In the genomic region with DNA sequence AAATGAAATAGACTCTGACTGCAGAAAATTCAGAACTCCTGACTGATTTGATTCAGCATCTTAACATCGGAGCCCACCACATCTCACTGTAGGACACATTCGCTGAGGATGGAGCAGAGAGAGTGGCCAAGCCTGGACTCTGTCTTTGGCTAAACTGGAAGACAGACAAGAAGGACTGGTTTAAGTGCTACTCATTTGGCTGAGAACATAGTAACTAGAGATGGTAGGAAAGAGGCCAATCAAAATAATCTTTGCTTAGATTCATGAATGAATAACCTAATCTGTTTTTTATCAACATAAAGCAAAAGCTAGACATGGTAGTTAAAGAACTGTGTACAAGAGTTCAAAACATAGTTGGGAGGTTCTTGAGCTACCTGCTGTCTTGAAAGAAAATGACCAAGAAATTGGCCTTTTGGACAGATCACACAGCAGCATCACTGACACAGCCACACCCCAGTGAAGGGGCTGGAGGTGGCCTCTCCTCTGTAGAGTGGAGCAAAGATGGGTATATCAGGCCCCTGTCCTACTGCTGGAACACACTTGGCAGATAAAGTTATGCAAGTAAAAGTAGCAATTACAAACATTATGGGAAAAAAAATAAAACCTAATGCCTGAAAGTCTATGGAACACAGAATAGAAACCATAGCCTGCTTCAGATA, we compare ENCODE assay signal across 2 cellular contexts.
TF ChIP-seq lines count a peak whose summit lies in the region.

No MANE protein-coding gene starts in this region.

TF ChIP-seq in IMR-90, 13 proteins besides CTCF, POLR2A, EP300 and RAD21:
- TF ChIP-seq MXI1 (IDR thresholded peaks at IDR 0.05; ENCODE audit: borderline replicate concordance, low read depth, low read length) (no peak), NFE2L2 (IDR thresholded peaks at IDR 0.05; ENCODE audit: low read depth, low read length) (no peak), CEBPB (IDR thresholded peaks at IDR 0.05; ENCODE audit: low read depth, low read length) (no peak), CHD1 (IDR thresholded peaks at IDR 0.05; ENCODE audit: low read depth, low read length) (no peak), MAFK (IDR thresholded peaks at IDR 0.05; ENCODE audit: low read depth, low read length) (no peak)

TF ChIP-seq in K562, 482 proteins besides CTCF, POLR2A, EP300 and RAD21:
- no peak for TF ChIP-seq TEAD2 (tag; IDR thresholded peaks at IDR 0.05)
- no peak for TF ChIP-seq SNIP1 (IDR thresholded peaks at IDR 0.05; ENCODE audit: low read depth)
- TF ChIP-seq PTBP1 (IDR thresholded peaks at IDR 0.05; ENCODE audit: low read depth, low read length): no peak
- TF ChIP-seq PHB (CRISPR knock-in tag; IDR thresholded peaks at IDR 0.05): no peak
- no peak for TF ChIP-seq SMC3 (conservative IDR thresholded peaks at IDR 0.05; ENCODE audit: insufficient read depth, low read depth, low read length)
- no peak for TF ChIP-seq MTA2 (IDR thresholded peaks at IDR 0.05; ENCODE audit: low read depth)
- TF ChIP-seq WHSC1 (IDR thresholded peaks at IDR 0.05; ENCODE audit: low read length): no peak
- TF ChIP-seq LARP7 (IDR thresholded peaks at IDR 0.05): no peak
- no peak for TF ChIP-seq NCOR1 (IDR thresholded peaks at IDR 0.05)
- no peak for TF ChIP-seq SETDB1 (IDR thresholded peaks at IDR 0.05; ENCODE audit: low read length)
- no peak for TF ChIP-seq PRPF4 (IDR thresholded peaks at IDR 0.05; ENCODE audit: insufficient read depth, low read depth, low read length, poor library complexity, severe bottlenecking)
- TF ChIP-seq CC2D1A (IDR thresholded peaks at IDR 0.05): no peak
- TF ChIP-seq ZBTB7A (IDR thresholded peaks at IDR 0.05; ENCODE audit: borderline replicate concordance, control insufficient read depth, low read depth, low read length): no peak
- TF ChIP-seq, protein P1, sequence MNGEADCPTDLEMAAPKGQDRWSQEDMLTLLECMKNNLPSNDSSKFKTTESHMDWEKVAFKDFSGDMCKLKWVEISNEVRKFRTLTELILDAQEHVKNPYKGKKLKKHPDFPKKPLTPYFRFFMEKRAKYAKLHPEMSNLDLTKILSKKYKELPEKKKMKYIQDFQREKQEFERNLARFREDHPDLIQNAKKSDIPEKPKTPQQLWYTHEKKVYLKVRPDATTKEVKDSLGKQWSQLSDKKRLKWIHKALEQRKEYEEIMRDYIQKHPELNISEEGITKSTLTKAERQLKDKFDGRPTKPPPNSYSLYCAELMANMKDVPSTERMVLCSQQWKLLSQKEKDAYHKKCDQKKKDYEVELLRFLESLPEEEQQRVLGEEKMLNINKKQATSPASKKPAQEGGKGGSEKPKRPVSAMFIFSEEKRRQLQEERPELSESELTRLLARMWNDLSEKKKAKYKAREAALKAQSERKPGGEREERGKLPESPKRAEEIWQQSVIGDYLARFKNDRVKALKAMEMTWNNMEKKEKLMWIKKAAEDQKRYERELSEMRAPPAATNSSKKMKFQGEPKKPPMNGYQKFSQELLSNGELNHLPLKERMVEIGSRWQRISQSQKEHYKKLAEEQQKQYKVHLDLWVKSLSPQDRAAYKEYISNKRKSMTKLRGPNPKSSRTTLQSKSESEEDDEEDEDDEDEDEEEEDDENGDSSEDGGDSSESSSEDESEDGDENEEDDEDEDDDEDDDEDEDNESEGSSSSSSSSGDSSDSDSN (IDR thresholded peaks at IDR 0.05; ENCODE audit: borderline replicate concordance in 1 of 2, low read depth in 2 of 2, low read length in 2 of 2): no peak
- TF ChIP-seq, protein P2, sequence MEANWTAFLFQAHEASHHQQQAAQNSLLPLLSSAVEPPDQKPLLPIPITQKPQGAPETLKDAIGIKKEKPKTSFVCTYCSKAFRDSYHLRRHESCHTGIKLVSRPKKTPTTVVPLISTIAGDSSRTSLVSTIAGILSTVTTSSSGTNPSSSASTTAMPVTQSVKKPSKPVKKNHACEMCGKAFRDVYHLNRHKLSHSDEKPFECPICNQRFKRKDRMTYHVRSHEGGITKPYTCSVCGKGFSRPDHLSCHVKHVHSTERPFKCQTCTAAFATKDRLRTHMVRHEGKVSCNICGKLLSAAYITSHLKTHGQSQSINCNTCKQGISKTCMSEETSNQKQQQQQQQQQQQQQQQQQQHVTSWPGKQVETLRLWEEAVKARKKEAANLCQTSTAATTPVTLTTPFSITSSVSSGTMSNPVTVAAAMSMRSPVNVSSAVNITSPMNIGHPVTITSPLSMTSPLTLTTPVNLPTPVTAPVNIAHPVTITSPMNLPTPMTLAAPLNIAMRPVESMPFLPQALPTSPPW (CRISPR knock-in tag; IDR thresholded peaks at IDR 0.05): no peak
- TF ChIP-seq, protein P3, sequence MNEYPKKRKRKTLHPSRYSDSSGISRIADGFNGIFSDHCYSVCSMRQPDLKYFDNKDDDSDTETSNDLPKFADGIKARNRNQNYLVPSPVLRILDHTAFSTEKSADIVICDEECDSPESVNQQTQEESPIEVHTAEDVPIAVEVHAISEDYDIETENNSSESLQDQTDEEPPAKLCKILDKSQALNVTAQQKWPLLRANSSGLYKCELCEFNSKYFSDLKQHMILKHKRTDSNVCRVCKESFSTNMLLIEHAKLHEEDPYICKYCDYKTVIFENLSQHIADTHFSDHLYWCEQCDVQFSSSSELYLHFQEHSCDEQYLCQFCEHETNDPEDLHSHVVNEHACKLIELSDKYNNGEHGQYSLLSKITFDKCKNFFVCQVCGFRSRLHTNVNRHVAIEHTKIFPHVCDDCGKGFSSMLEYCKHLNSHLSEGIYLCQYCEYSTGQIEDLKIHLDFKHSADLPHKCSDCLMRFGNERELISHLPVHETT (CRISPR knock-in tag; conservative IDR thresholded peaks at IDR 0.05 in 1 of 2, IDR thresholded peaks at IDR 0.05 in 1 of 2): no peak
- no peak for TF ChIP-seq GATAD2B (IDR thresholded peaks at IDR 0.05; ENCODE audit: borderline replicate concordance)
- TF ChIP-seq MCM2 (IDR thresholded peaks at IDR 0.05; ENCODE audit: low read depth): no peak
- no peak for TF ChIP-seq HIVEP1 (CRISPR knock-in tag; IDR thresholded peaks at IDR 0.05)
- TF ChIP-seq, protein P4, sequence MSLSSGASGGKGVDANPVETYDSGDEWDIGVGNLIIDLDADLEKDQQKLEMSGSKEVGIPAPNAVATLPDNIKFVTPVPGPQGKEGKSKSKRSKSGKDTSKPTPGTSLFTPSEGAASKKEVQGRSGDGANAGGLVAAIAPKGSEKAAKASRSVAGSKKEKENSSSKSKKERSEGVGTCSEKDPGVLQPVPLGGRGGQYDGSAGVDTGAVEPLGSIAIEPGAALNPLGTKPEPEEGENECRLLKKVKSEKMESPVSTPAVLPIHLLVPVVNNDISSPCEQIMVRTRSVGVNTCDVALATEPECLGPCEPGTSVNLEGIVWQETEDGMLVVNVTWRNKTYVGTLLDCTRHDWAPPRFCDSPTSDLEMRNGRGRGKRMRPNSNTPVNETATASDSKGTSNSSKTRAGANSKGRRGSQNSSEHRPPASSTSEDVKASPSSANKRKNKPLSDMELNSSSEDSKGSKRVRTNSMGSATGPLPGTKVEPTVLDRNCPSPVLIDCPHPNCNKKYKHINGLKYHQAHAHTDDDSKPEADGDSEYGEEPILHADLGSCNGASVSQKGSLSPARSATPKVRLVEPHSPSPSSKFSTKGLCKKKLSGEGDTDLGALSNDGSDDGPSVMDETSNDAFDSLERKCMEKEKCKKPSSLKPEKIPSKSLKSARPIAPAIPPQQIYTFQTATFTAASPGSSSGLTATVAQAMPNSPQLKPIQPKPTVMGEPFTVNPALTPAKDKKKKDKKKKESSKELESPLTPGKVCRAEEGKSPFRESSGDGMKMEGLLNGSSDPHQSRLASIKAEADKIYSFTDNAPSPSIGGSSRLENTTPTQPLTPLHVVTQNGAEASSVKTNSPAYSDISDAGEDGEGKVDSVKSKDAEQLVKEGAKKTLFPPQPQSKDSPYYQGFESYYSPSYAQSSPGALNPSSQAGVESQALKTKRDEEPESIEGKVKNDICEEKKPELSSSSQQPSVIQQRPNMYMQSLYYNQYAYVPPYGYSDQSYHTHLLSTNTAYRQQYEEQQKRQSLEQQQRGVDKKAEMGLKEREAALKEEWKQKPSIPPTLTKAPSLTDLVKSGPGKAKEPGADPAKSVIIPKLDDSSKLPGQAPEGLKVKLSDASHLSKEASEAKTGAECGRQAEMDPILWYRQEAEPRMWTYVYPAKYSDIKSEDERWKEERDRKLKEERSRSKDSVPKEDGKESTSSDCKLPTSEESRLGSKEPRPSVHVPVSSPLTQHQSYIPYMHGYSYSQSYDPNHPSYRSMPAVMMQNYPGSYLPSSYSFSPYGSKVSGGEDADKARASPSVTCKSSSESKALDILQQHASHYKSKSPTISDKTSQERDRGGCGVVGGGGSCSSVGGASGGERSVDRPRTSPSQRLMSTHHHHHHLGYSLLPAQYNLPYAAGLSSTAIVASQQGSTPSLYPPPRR (CRISPR knock-in tag; IDR thresholded peaks at IDR 0.05; ENCODE audit: borderline replicate concordance): no peak
TF ChIP-seq in K562: peak in this region for 0.
